In genomic region chr3:112919541-112919940, GRCh38 we compare ENCODE assay signal across 1 cellular context. TPM values are rescaled to one million over a fixed set of nuclear protein-coding genes. Genes with fewer than 3 reads are reported as not detected.
"Had no signal": no experiment of that assay in that cellular context is flagged by ENCODE, and none has a peak within 500 bp of the region (broad histone marks: within the 10 kb centered on the region; RNA-seq: fewer than 3 reads in every experiment).

No MANE protein-coding gene starts in this region.

RNA-seq across cellular contexts. Expression of gene CD200R1, which starts 55.4 kb away (rescaled TPM):
- total RNA-seq: WTC11 had no signal
